Comparison of ENCODE assay signal across 12 cellular contexts in the genomic region with DNA sequence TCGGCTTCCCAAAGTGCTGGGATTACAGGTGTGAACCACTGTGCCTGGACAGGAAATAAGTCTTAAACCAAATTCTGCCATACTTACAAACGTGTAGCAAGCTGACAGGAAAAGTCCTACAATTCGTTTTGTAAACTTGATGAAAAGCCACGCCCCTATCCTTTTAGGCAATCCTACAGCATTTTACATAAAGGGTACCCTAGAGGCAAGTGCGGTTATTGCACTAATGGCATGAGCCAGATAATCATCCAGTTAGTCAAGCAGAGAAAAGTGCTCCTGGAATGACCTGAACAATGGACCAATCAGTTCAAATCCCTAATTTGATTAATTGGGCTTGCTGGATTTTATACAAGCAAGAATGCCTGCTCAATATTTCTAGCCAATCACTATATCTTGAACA.
DNase-seq lines count a peak whose midpoint lies in the region; ATAC-seq and TF ChIP-seq lines count a peak whose summit lies in the region.
"Had no signal": no experiment of that assay in that cellular context is flagged by ENCODE, and none has a peak within 500 bp of the region (broad histone marks: within the 10 kb centered on the region; RNA-seq: fewer than 3 reads in every experiment).

No MANE protein-coding gene starts in this region.

- no peak overlapping the region for H3K27ac Mint-ChIP-seq in HFFc6

- H3K9me3 ChIP-seq in ascending aorta, result no peaks in the 10 kb centered on the region

- peaks cover 3% of the 10 kb centered on the region; the same call in 1 of the 2 replicates for H3K9me3 Mint-ChIP-seq in HFFc6

- ATAC-seq in GM21447 (IDR thresholded peaks at IDR 0.05; ENCODE audit: unreplicated experiment), result no peak
- ATAC-seq: left colon had no signal

- intact Hi-C loops in ascending aorta (cut with DNase I), result no loop called here

- H3K36me3 ChIP-seq in ascending aorta, result no peaks in the 10 kb centered on the region

- H3K4me1 ChIP-seq in ascending aorta, result no peaks in the 10 kb centered on the region

- no peaks in the 10 kb centered on the region for H3K27me3 ChIP-seq in ascending aorta

- H3K4me3 ChIP-seq in fibroblast of the aortic adventitia (ENCODE audit: low read depth, low read length) (no peak overlapping the region), ascending aorta (no peak overlapping the region)

- POLR2A ChIA-PET in GM10248 (lab: Yijun Ruan, JAX), result no interaction called here

- peaks cover 6% of the 10 kb centered on the region; the same call in 1 of the 2 replicates for H3K36me3 Mint-ChIP-seq in HFFc6 (ENCODE audit: low read depth)

- H3K4me3 Mint-ChIP-seq in HFFc6, result no peak overlapping the region

- peaks cover 2% of the 10 kb centered on the region; the same call in 1 of the 2 replicates for H3K27me3 Mint-ChIP-seq in HFFc6 (ENCODE audit: insufficient read depth)

- H3K27ac ChIP-seq in ascending aorta, result no peak overlapping the region

- H3K4me1 Mint-ChIP-seq in HFFc6 (ENCODE audit: low read depth), result no peaks in the 10 kb centered on the region

- peak; percentile 11 for DNase-seq in Daoy (ENCODE audit: low read depth)
- DNase-seq in HFFc6, result no peak
- DNase-seq in OCI-M1 (lab: John Stamatoyannopoulos, UW), result peak; percentile 14
- no peak for DNase-seq in fibroblast of the aortic adventitia (ENCODE audit: low read depth)
- DNase-seq in stimulated activated CD4-positive, alpha-beta T cell treated with anti-CD3 and anti-CD28 coated beads, Interleukin-1b, Interleukin-23, amount 100 ng/mL, for 48 hours, result no peak
- DNase-seq in GM10248 (ENCODE audit: extremely low spot score), result no peak
- no peak for DNase-seq in ascending aorta (ENCODE audit: low spot score in 2 of 2)
- DNase-seq: activated CD4-positive, alpha-beta T cell treated with anti-CD3 and anti-CD28 coated beads, Interleukin-2, amount 50 U/mL, for 1 hour; foreskin fibroblast; left colon; NCI-H345 had no signal

- TF ChIP-seq CTCF in HFFc6 (IDR thresholded peaks at IDR 0.05) (peak; percentile 58), fibroblast of the aortic adventitia (IDR thresholded peaks at IDR 0.05; ENCODE audit: insufficient read depth, low read length) (peak; percentile 33), GM10248 (IDR thresholded peaks at IDR 0.05; ENCODE audit: control extremely low read depth, extremely low read depth, low read depth, missing control alignments) (no peak), ascending aorta (IDR thresholded peaks at IDR 0.05) (no peak)

- CTCF ChIA-PET in GM10248 (lab: Yijun Ruan, JAX), result no interaction called here

Comparison
In these comparisons a context has a peak if more than half of its experiments do, and no peak if none do; other contexts are left out.
1. DNase-seq: peak in Daoy (single experiment) and OCI-M1 (single experiment); none in HFFc6 (single experiment), fibroblast of the aortic adventitia (single experiment), stimulated activated CD4-positive, alpha-beta T cell treated with anti-CD3 and anti-CD28 coated beads, Interleukin-1b, Interleukin-23, amount 100 ng/mL, for 48 hours (single experiment), GM10248 (single experiment) and ascending aorta (0 of 2).
2. CTCF ChIP-seq: peak in HFFc6 (single experiment) and fibroblast of the aortic adventitia (single experiment); none in GM10248 (single experiment) and ascending aorta (0 of 3).